Comparison of ENCODE assay signal across 1 cellular context in the genomic region with DNA sequence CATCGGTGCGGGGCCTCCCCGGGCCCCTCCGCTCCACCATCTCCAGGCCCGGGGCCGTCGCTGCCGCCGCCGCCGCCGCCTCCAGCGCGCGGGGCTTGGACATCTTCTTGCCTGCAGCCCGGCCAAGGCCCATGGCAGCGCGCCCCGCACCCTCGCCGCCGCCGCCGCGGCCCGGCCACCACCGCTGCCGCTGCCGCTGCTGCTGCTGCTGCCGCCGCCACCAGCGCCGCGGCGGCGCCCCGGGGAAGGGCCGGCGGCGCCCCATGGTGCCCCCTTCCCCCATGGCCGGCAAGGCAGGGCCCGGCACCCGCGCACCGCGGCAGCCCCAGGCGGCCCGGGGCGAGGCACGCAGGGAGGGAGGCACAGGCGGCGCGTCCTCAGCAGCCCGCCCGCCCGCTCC.
TF ChIP-seq lines count a peak whose summit lies in the region.

No MANE protein-coding gene starts in this region.

TF ChIP-seq in SK-N-SH treated with all-trans-retinoic acid at 6 μM for 48 hours, 23 proteins besides CTCF, POLR2A, EP300 and RAD21 (continued from another document):
- TF ChIP-seq, protein P1, sequence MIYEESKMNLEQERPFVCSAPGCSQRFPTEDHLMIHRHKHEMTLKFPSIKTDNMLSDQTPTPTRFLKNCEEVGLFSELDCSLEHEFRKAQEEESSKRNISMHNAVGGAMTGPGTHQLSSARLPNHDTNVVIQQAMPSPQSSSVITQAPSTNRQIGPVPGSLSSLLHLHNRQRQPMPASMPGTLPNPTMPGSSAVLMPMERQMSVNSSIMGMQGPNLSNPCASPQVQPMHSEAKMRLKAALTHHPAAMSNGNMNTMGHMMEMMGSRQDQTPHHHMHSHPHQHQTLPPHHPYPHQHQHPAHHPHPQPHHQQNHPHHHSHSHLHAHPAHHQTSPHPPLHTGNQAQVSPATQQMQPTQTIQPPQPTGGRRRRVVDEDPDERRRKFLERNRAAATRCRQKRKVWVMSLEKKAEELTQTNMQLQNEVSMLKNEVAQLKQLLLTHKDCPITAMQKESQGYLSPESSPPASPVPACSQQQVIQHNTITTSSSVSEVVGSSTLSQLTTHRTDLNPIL (CRISPR knock-in tag; IDR thresholded peaks at IDR 0.05; ENCODE audit: low read depth) = no peak
- TF ChIP-seq TCF4 (CRISPR knock-in tag; IDR thresholded peaks at IDR 0.05; ENCODE audit: borderline replicate concordance) = no peak
- TF ChIP-seq TOX (CRISPR knock-in tag; IDR thresholded peaks at IDR 0.05; ENCODE audit: borderline replicate concordance) = no peak
- TF ChIP-seq OSR1 (CRISPR knock-in tag; IDR thresholded peaks at IDR 0.05) = no peak
TF ChIP-seq in SK-N-SH treated with all-trans-retinoic acid at 6 μM for 48 hours: peak in this region for 0.
